In genomic region chr9:129203556-129203909, GRCh38 we compare ENCODE assay signal across 9 cellular contexts. TPM values are rescaled to one million over a fixed set of nuclear protein-coding genes. Genes with fewer than 3 reads are reported as not detected.
DNase-seq lines count a peak whose midpoint lies in the region; ATAC-seq and TF ChIP-seq lines count a peak whose summit lies in the region.
"Had no signal": no experiment of that assay in that cellular context is flagged by ENCODE, and none has a peak within 500 bp of the region (broad histone marks: within the 10 kb centered on the region; RNA-seq: fewer than 3 reads in every experiment).

No MANE protein-coding gene starts in this region.

- H3K36me3 Mint-ChIP-seq in activated CD4-positive, alpha-beta T cell treated with anti-CD3 and anti-CD28 coated beads, Interleukin-2, amount 10 ng/mL, durations not matched to agents 7 days and 5 days (ENCODE audit: low read depth), result no peaks in the 10 kb centered on the region
- H3K36me3 Mint-ChIP-seq in activated naive CD8-positive, alpha-beta T cell treated with anti-CD3 and anti-CD28 coated beads, Interleukin-2, amount 50 U/mL, for 24 hours (ENCODE audit: low read depth), result no peaks in the 10 kb centered on the region

- 86% methylated on average over 11 of the region's 11 CpGs for WGBS in mesenchymal stem cell
- WGBS in suprapubic skin, result 30% methylated on average over 9 of the region's 11 CpGs

- H3K9me3 ChIP-seq in mesenchymal stem cell (ENCODE audit: control insufficient read depth, low read length) (peaks cover 2% of the 10 kb centered on the region), suprapubic skin (no peaks in the 10 kb centered on the region)

- no peak overlapping the region for H3K14ac ChIP-seq in mesenchymal stem cell (ENCODE audit: low read length in 2 of 2)

- H4K91ac ChIP-seq in mesenchymal stem cell (ENCODE audit: low read length), result peak overlapping the region; percentile 73

- peaks cover 2% of the 10 kb centered on the region for H3K27me3 Mint-ChIP-seq in activated CD4-positive, alpha-beta T cell treated with anti-CD3 and anti-CD28 coated beads, Interleukin-2, amount 10 ng/mL, durations not matched to agents 7 days and 5 days
- no peaks in the 10 kb centered on the region for H3K27me3 Mint-ChIP-seq in activated naive CD8-positive, alpha-beta T cell treated with anti-CD3 and anti-CD28 coated beads, Interleukin-2, amount 50 U/mL, for 24 hours

- peaks cover 27% of the 10 kb centered on the region for H3K4me1 Mint-ChIP-seq in activated CD4-positive, alpha-beta T cell treated with anti-CD3 and anti-CD28 coated beads, Interleukin-2, amount 10 ng/mL, durations not matched to agents 7 days and 5 days
- H3K4me1 Mint-ChIP-seq in activated naive CD8-positive, alpha-beta T cell treated with anti-CD3 and anti-CD28 coated beads, Interleukin-2, amount 50 U/mL, for 24 hours, result peaks cover 27% of the 10 kb centered on the region

- H3K9me3 Mint-ChIP-seq in activated CD4-positive, alpha-beta T cell treated with anti-CD3 and anti-CD28 coated beads, Interleukin-2, amount 10 ng/mL, durations not matched to agents 7 days and 5 days, result no peaks in the 10 kb centered on the region
- no peaks in the 10 kb centered on the region for H3K9me3 Mint-ChIP-seq in activated naive CD8-positive, alpha-beta T cell treated with anti-CD3 and anti-CD28 coated beads, Interleukin-2, amount 50 U/mL, for 24 hours

- no peak for ATAC-seq in activated naive CD8-positive, alpha-beta T cell treated with anti-CD3 and anti-CD28 coated beads, Interleukin-2, amount 50 U/mL, for 24 hours

- H3K36me3 ChIP-seq in mesenchymal stem cell (ENCODE audit: control insufficient read depth in 1 of 2, insufficient read depth in 2 of 2, low read depth in 1 of 2, low read length in 2 of 2), result no peaks in the 10 kb centered on the region
- no peaks in the 10 kb centered on the region for H3K36me3 ChIP-seq in suprapubic skin

- peak overlapping the region; percentile 95 for H2BK120ac ChIP-seq in mesenchymal stem cell (ENCODE audit: low read depth, low read length)

- CTCF ChIA-PET in activated CD4-positive, alpha-beta T cell treated with anti-CD3 and anti-CD28 coated beads, Interleukin-2, amount 10 ng/mL, durations not matched to agents 7 days and 5 days (lab: Charles Lee), result no interaction called here

- H2BK12ac ChIP-seq in mesenchymal stem cell (ENCODE audit: low read length in 2 of 2), result peak overlapping the region in 1 of 2 experiments; percentile 91

- H3K4me3 ChIP-seq in mesenchymal stem cell (ENCODE audit: insufficient read depth in 1 of 2, low read depth in 1 of 2, low read length in 2 of 2) (peak overlapping the region in 1 of 2 experiments; percentile 72), suprapubic skin (peak overlapping the region; percentile 74)

- no peak overlapping the region for H2BK15ac ChIP-seq in mesenchymal stem cell (ENCODE audit: low read depth, poor library complexity, severe bottlenecking)

- H3K27ac Mint-ChIP-seq in activated CD4-positive, alpha-beta T cell treated with anti-CD3 and anti-CD28 coated beads, Interleukin-2, amount 10 ng/mL, durations not matched to agents 7 days and 5 days, result peak overlapping the region; percentile 86
- no peak overlapping the region for H3K27ac Mint-ChIP-seq in activated naive CD8-positive, alpha-beta T cell treated with anti-CD3 and anti-CD28 coated beads, Interleukin-2, amount 50 U/mL, for 24 hours

- no peak for TF ChIP-seq POLR2A in suprapubic skin (IDR thresholded peaks at IDR 0.05)

- H3K4me3 Mint-ChIP-seq in activated CD4-positive, alpha-beta T cell treated with anti-CD3 and anti-CD28 coated beads, Interleukin-2, amount 10 ng/mL, durations not matched to agents 7 days and 5 days, result peak overlapping the region; percentile 67
- peak overlapping the region; percentile 71 for H3K4me3 Mint-ChIP-seq in activated naive CD8-positive, alpha-beta T cell treated with anti-CD3 and anti-CD28 coated beads, Interleukin-2, amount 50 U/mL, for 24 hours

- peak overlapping the region; percentile 93 for H3K9ac ChIP-seq in mesenchymal stem cell (ENCODE audit: low read length)

- H3K18ac ChIP-seq in mesenchymal stem cell (ENCODE audit: low read depth in 1 of 2, low read length in 2 of 2), result peak overlapping the region; percentile 58 to 97

- H4K8ac ChIP-seq in mesenchymal stem cell (ENCODE audit: low read length), result peak overlapping the region; percentile 95

- H3K4me1 ChIP-seq in mesenchymal stem cell (ENCODE audit: control insufficient read depth, insufficient read depth, low read depth, low read length) (peaks cover 15% of the 10 kb centered on the region), suprapubic skin (peaks cover 16% of the 10 kb centered on the region)

- peak overlapping the region; percentile 31 for H2AK5ac ChIP-seq in mesenchymal stem cell (ENCODE audit: low read length, severe bottlenecking)

- DNase-seq in activated CD4-positive, alpha-beta T cell treated with anti-CD3 and anti-CD28 coated beads, Interleukin-2, amount 10 ng/mL, durations not matched to agents 7 days and 5 days, result no peak
- DNase-seq in activated CD4-positive, alpha-beta T cell treated with anti-CD3 and anti-CD28 coated beads, Interleukin-2, amount 50 U/mL, for 4 hours, result no peak
- DNase-seq in activated naive CD8-positive, alpha-beta T cell treated with anti-CD3 and anti-CD28 coated beads, Interleukin-2, amount 50 U/mL, for 24 hours, result no peak
- DNase-seq in mesenchymal stem cell (no peak), suprapubic skin (ENCODE audit: low spot score in 2 of 2) (no peak), NCI-H2107 treated with DMSO at 0.1 percent for 48 hours (lab: John Stamatoyannopoulos, UW; ENCODE audit: unreplicated experiment) (no peak), NCI-H146 treated with DMSO at 0.1 percent for 48 hours (lab: John Stamatoyannopoulos, UW; ENCODE audit: unreplicated experiment) (no peak)
- no peak for DNase-seq in stimulated activated naive CD4-positive, alpha-beta T cell treated with Interleukin-2 at 50 U/mL for 16 hours (lab: John Stamatoyannopoulos, UW)
- DNase-seq: NCI-H1048 had no signal

- H2AFZ ChIP-seq in mesenchymal stem cell (ENCODE audit: low read depth, low read length), result no peak overlapping the region

- TF ChIP-seq EP300 in suprapubic skin (IDR thresholded peaks at IDR 0.05), result no peak

- peak overlapping the region; percentile 82 to 98 for H3K4ac ChIP-seq in mesenchymal stem cell (ENCODE audit: low read depth in 1 of 2, low read length in 2 of 2)

- POLR2A ChIA-PET in activated CD4-positive, alpha-beta T cell treated with anti-CD3 and anti-CD28 coated beads, Interleukin-2, amount 10 ng/mL, durations not matched to agents 7 days and 5 days (lab: Charles Lee), result no interaction called here

- H3K79me1 ChIP-seq in mesenchymal stem cell (replicated peaks; ENCODE audit: low read length, poor library complexity, severe bottlenecking), result no peaks in the 10 kb centered on the region

- no peak overlapping the region for H2BK5ac ChIP-seq in mesenchymal stem cell (ENCODE audit: low read depth, low read length, poor library complexity, severe bottlenecking)

- no peak for TF ChIP-seq CTCF in suprapubic skin (IDR thresholded peaks at IDR 0.05)

- no peak overlapping the region for H3K4me2 ChIP-seq in mesenchymal stem cell (ENCODE audit: low read length, poor library complexity, severe bottlenecking)

- H3K27ac ChIP-seq in mesenchymal stem cell (ENCODE audit: low read length, poor library complexity, severe bottlenecking), result no peak overlapping the region
- H3K27ac ChIP-seq in suprapubic skin, result no peak overlapping the region

- H3K23ac ChIP-seq in mesenchymal stem cell (ENCODE audit: low read length in 2 of 2), result no peak overlapping the region

- H3K27me3 ChIP-seq in mesenchymal stem cell (ENCODE audit: control insufficient read depth in 1 of 2, insufficient read depth in 1 of 2, low read length in 2 of 2) (no peaks in the 10 kb centered on the region), suprapubic skin (no peaks in the 10 kb centered on the region)

RNA-seq across cellular contexts. Expression of gene IER5L, which starts 25.5 kb away (rescaled TPM):
- total RNA-seq in activated CD4-positive, alpha-beta T cell treated with anti-CD3 and anti-CD28 coated beads, Interleukin-2, amount 10 ng/mL, durations not matched to agents 7 days and 5 days, result 1 to 10 TPM; 1.8 to 2.3 TPM
- 26.8 TPM for polyA plus RNA-seq in mesenchymal stem cell (2013, experiment 1 of 2)
- polyA plus RNA-seq in mesenchymal stem cell (2013, experiment 2 of 2), result 26.3 TPM
- total RNA-seq in suprapubic skin, result 1 to 10 TPM; 4.3 to 8.2 (median 6.2) TPM
